Comparison of ENCODE assay signal across 9 cellular contexts in genomic region chr10:600234-600633, GRCh38.
"Had no signal": no experiment of that assay in that cellular context is flagged by ENCODE, and none has a peak within 500 bp of the region (broad histone marks: within the 10 kb centered on the region; RNA-seq: fewer than 3 reads in every experiment).

No MANE protein-coding gene starts in this region.

- H3K9me3 ChIP-seq: esophagus muscularis mucosa, right atrium auricular region, spleen had no signal

- H3K4me3 Mint-ChIP-seq: activated naive CD8-positive, alpha-beta T cell; stimulated activated memory B cell treated with anti-CD40 and anti-IgM and Interleukin-4, amounts not matched to agents 10 μg/mL and 1 μg/mL and 100 μg/mL, for 72 hours; T-helper 2 cell treated with Interferon-gamma antibody and Interleukin-4, amounts not matched to agents 5 μg/mL and 100 μg/mL, for 36 hours had no signal

- H3K9me3 Mint-ChIP-seq: stimulated activated memory B cell treated with anti-CD40 and anti-IgM and Interleukin-4, amounts not matched to agents 10 μg/mL and 1 μg/mL and 100 μg/mL, for 72 hours; T-helper 2 cell treated with Interferon-gamma antibody and Interleukin-4, amounts not matched to agents 5 μg/mL and 100 μg/mL, for 36 hours had no signal

- H3K36me3 ChIP-seq: esophagus muscularis mucosa, right atrium auricular region, spleen had no signal

- DNase-seq: activated effector memory CD4-positive, alpha-beta T cell treated with Interleukin-2 at 50 U/mL for 16 hours; left colon; spleen; stimulated activated CD4-positive, alpha-beta T cell treated with anti-CD3 and anti-CD28 coated beads, Interleukin-1b, Interleukin-23, amount 100 ng/mL, for 48 hours had no signal

- H3K36me3 Mint-ChIP-seq: activated naive CD8-positive, alpha-beta T cell; stimulated activated memory B cell treated with anti-CD40 and anti-IgM and Interleukin-4, amounts not matched to agents 10 μg/mL and 1 μg/mL and 100 μg/mL, for 72 hours had no signal

- H3K27ac Mint-ChIP-seq: activated naive CD8-positive, alpha-beta T cell; stimulated activated memory B cell treated with anti-CD40 and anti-IgM and Interleukin-4, amounts not matched to agents 10 μg/mL and 1 μg/mL and 100 μg/mL, for 72 hours; T-helper 2 cell treated with Interferon-gamma antibody and Interleukin-4, amounts not matched to agents 5 μg/mL and 100 μg/mL, for 36 hours had no signal

- H3K4me3 ChIP-seq: esophagus muscularis mucosa, right atrium auricular region, spleen had no signal

- H3K27me3 ChIP-seq: esophagus muscularis mucosa, right atrium auricular region had no signal

- H3K27ac ChIP-seq: spleen had no signal

- H3K4me1 Mint-ChIP-seq: stimulated activated memory B cell treated with anti-CD40 and anti-IgM and Interleukin-4, amounts not matched to agents 10 μg/mL and 1 μg/mL and 100 μg/mL, for 72 hours had no signal
